In genomic region chr3:164208846-164209245, GRCh38 we compare ENCODE assay signal across 18 cellular contexts.
A peak's percentile ranks its signal among the peaks of the same experiment; 100 is the strongest.
DNase-seq lines count a peak whose midpoint lies in the region; ATAC-seq, FAIRE-seq and TF ChIP-seq lines count a peak whose summit lies in the region.
"Had no signal": no experiment of that assay in that cellular context is flagged by ENCODE, and none has a peak within 500 bp of the region (broad histone marks: within the 10 kb centered on the region; RNA-seq: fewer than 3 reads in every experiment).

No MANE protein-coding gene starts in this region.

- no peak for TF ChIP-seq CTCF in astrocyte (IDR thresholded peaks at IDR 0.05; ENCODE audit: insufficient read depth, low read depth, low read length)
- TF ChIP-seq CTCF in ovary (IDR thresholded peaks at IDR 0.05): no peak

- no peaks in the 10 kb centered on the region for H3K27me3 Mint-ChIP-seq in astrocyte (ENCODE audit: low read depth, unreplicated experiment)
- H3K27me3 Mint-ChIP-seq: IgD-negative memory B cell had no signal

- no peak overlapping the region for H2AFZ ChIP-seq in astrocyte (ENCODE audit: low read depth, low read length)

- peak in 2 of 3 donors; percentile 15 to 40 for DNase-seq in right cardiac atrium
- DNase-seq in cardiac septum (ENCODE audit: low spot score): no peak
- DNase-seq in astrocyte (ENCODE audit: low read depth): no peak
- DNase-seq in fibroblast of gingiva (ENCODE audit: low read depth): peak; percentile 3
- DNase-seq in ovary: no peak
- no peak for DNase-seq in cortex of kidney (lab: John Stamatoyannopoulos, UW)
- DNase-seq: AML-193, Caco-2, DMS79 treated with DMSO at 0.1 percent for 48 hours, GF-D8, H7, NCI-H1048, SHP77 had no signal

- no peaks in the 10 kb centered on the region for H3K9me3 Mint-ChIP-seq in astrocyte (ENCODE audit: unreplicated experiment)

- TF ChIP-seq EP300 in ovary (IDR thresholded peaks at IDR 0.05): no peak

- H3K9ac ChIP-seq in astrocyte (ENCODE audit: low read length): no peak overlapping the region

- ATAC-seq in right cardiac atrium: peak in 1 of 2 donors; percentile 76
- no peak for ATAC-seq in HG03196 (IDR thresholded peaks at IDR 0.05; ENCODE audit: unreplicated experiment)
- no peak for ATAC-seq in HG02840 (IDR thresholded peaks at IDR 0.05; ENCODE audit: low FRiP score, unreplicated experiment)
- ATAC-seq: A549 had no signal

- TF ChIP-seq POLR2A in ovary (IDR thresholded peaks at IDR 0.05): no peak

- H3K27ac ChIP-seq in right cardiac atrium (ENCODE audit: low read length): no peak overlapping the region
- no peak overlapping the region for H3K27ac ChIP-seq in astrocyte (ENCODE audit: low read depth, low read length)
- H3K27ac ChIP-seq in ovary: no peak overlapping the region
- H3K27ac ChIP-seq: A549 had no signal

- H3K36me3 ChIP-seq in astrocyte (ENCODE audit: insufficient read depth, low read length) (no peaks in the 10 kb centered on the region), ovary (no peaks in the 10 kb centered on the region)

- intact Hi-C loops in right cardiac atrium (cut with DNase I): no loop called here
- intact Hi-C loops in cardiac septum (cut with DNase I): no loop called here
- intact Hi-C loops in ovary (cut with DNase I): no loop called here

- no peaks in the 10 kb centered on the region for H4K20me1 ChIP-seq in astrocyte (ENCODE audit: insufficient read depth, low read length)

- H3K4me2 ChIP-seq in astrocyte (ENCODE audit: low read length): no peak overlapping the region
- H3K4me2 ChIP-seq: A549 had no signal

- WGBS in right cardiac atrium: 50% methylated on average over 2 of the region's 2 CpGs
- WGBS in ovary, 3 donors: 79 to 88% (median 84%) methylated on average over 2 of the region's 2 CpGs

- no peak overlapping the region for H3K4me3 ChIP-seq in right cardiac atrium (ENCODE audit: low read length)
- no peak overlapping the region for H3K4me3 ChIP-seq in astrocyte (ENCODE audit: insufficient read depth, low read depth, low read length)
- H3K4me3 ChIP-seq in ovary: no peak overlapping the region
- H3K4me3 ChIP-seq: A549 had no signal

- FAIRE-seq in astrocyte (lab: Jason Lieb, UNC): no peak
- FAIRE-seq: A549, RCC 7860 had no signal

- peak overlapping the region; percentile 15 for H3K27ac Mint-ChIP-seq in astrocyte (ENCODE audit: unreplicated experiment)
- H3K27ac Mint-ChIP-seq: IgD-negative memory B cell had no signal

- no peaks in the 10 kb centered on the region for H3K9me3 ChIP-seq in right cardiac atrium (ENCODE audit: control insufficient read depth, low read length)
- no peaks in the 10 kb centered on the region for H3K9me3 ChIP-seq in astrocyte (ENCODE audit: insufficient read depth, low read depth, low read length)
- H3K9me3 ChIP-seq in ovary: no peaks in the 10 kb centered on the region

- no peak overlapping the region for H3K4me3 Mint-ChIP-seq in astrocyte (ENCODE audit: unreplicated experiment)
- H3K4me3 Mint-ChIP-seq: IgD-negative memory B cell had no signal

- H3K4me1 Mint-ChIP-seq in astrocyte (ENCODE audit: low read depth, unreplicated experiment): peaks cover 9% of the 10 kb centered on the region
- H3K4me1 Mint-ChIP-seq: IgD-negative memory B cell had no signal

- H3K27me3 ChIP-seq in right cardiac atrium (ENCODE audit: control insufficient read depth, insufficient read depth) (no peaks in the 10 kb centered on the region), astrocyte (ENCODE audit: insufficient read depth, low read length) (no peaks in the 10 kb centered on the region), ovary (no peaks in the 10 kb centered on the region)

- no peaks in the 10 kb centered on the region for H3K79me2 ChIP-seq in astrocyte (ENCODE audit: insufficient read depth, low read length)

- no peaks in the 10 kb centered on the region for H3K4me1 ChIP-seq in right cardiac atrium (ENCODE audit: control insufficient read depth, insufficient read depth, low read length)
- H3K4me1 ChIP-seq in astrocyte (ENCODE audit: insufficient read depth, low read length): no peaks in the 10 kb centered on the region
- H3K4me1 ChIP-seq in ovary (ENCODE audit: insufficient read depth): no peaks in the 10 kb centered on the region
- H3K4me1 ChIP-seq: A549, Caco-2 had no signal

- no peaks in the 10 kb centered on the region for H3K36me3 Mint-ChIP-seq in astrocyte (ENCODE audit: low read depth, unreplicated experiment)
- H3K36me3 Mint-ChIP-seq: IgD-negative memory B cell had no signal

Comparison
In these comparisons a context has a peak if more than half of its experiments do, and no peak if none do; other contexts are left out.
1. DNase-seq: peak in right cardiac atrium (2 of 3) and fibroblast of gingiva (single experiment); none in cardiac septum (single experiment), astrocyte (single experiment), ovary (0 of 5) and cortex of kidney (single experiment).